ENCODE assay signal across 24 cellular contexts in the genomic region with DNA sequence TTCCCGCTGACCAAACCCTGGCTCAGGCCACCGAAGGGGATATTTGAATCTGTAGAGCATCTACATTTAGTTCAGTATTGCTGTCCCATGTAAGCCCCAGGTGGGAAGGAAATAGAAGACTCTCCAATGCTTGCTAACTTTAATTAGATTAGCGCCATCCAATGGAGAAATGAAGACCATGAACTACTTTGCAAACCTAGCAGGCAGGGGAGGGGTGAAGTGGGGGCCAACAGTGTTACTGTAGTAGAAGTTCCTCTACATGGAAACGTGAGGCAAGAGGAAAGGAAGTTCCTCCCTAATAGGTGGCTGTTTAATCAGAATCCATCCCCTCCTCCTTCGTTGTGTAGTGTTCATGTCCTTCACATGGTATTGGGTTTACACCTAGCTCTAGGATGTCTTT. TPM values are rescaled to one million over a fixed set of nuclear protein-coding genes. Genes with fewer than 3 reads are reported as not detected.
A peak's percentile ranks its signal among the peaks of the same experiment; 100 is the strongest.
DNase-seq lines count a peak whose midpoint lies in the region; ATAC-seq, FAIRE-seq and TF ChIP-seq lines count a peak whose summit lies in the region.
"Had no signal": no experiment of that assay in that cellular context is flagged by ENCODE, and none has a peak within 500 bp of the region (broad histone marks: within the 10 kb centered on the region; RNA-seq: fewer than 3 reads in every experiment).

No MANE protein-coding gene starts in this region.

- no peak overlapping the region for H2BK15ac ChIP-seq in H9 (ENCODE audit: low read depth, low read length)

- H4K91ac ChIP-seq in H9 (ENCODE audit: insufficient read length, low read depth, low read length), result no peak overlapping the region

- no peak overlapping the region for H3T11ph ChIP-seq in H9 (ENCODE audit: low read length)

- no peak overlapping the region for H2BK5ac ChIP-seq in H9 (ENCODE audit: insufficient read length, low read length)

- H3K9me3 ChIP-seq in DOHH2 (ENCODE audit: control insufficient read depth, insufficient read depth, low read length) (no peaks in the 10 kb centered on the region), H9 (ENCODE audit: control insufficient read depth, low read depth, low read length) (no peaks in the 10 kb centered on the region), OCI-LY3 (ENCODE audit: insufficient read depth, low read length) (peaks cover 12% of the 10 kb centered on the region; the same call in 1 of the 2 replicates), endothelial cell of umbilical vein (replicated peaks; ENCODE audit: control insufficient read depth, insufficient read depth, low read length) (no peaks in the 10 kb centered on the region)
- H3K9me3 ChIP-seq: BLaER1, left lung, stomach had no signal

- no peak overlapping the region for H3K56ac ChIP-seq in H9 (ENCODE audit: insufficient read length, low read depth, low read length)

- H2AFZ ChIP-seq in H9 (ENCODE audit: low read length), result no peak overlapping the region
- no peak overlapping the region for H2AFZ ChIP-seq in OCI-LY3 (ENCODE audit: low read depth, low read length)
- H2AFZ ChIP-seq in endothelial cell of umbilical vein (ENCODE audit: low read depth, low read length), result no peak overlapping the region
- H2AFZ ChIP-seq: parathyroid adenoma had no signal

- H3K27ac Mint-ChIP-seq in H9, result peak overlapping the region in 1 of 3 experiments; percentile 35; a peak in 1 of 7 replicates
- H3K27ac Mint-ChIP-seq: activated naive CD8-positive, alpha-beta T cell treated with anti-CD3 and anti-CD28 coated beads, Interleukin-2, amount 10 ng/mL, durations not matched to agents 7 days and 5 days; nephron progenitor cell had no signal

- peak overlapping the region; percentile 35 for H3K4me3 ChIP-seq in DOHH2 (ENCODE audit: low read length)
- no peak overlapping the region for H3K4me3 ChIP-seq in OCI-LY3 (ENCODE audit: low read length)
- no peak overlapping the region for H3K4me3 ChIP-seq in endothelial cell of umbilical vein (replicated peaks in 1 of 3; ENCODE audit: insufficient read depth in 1 of 3, low read depth in 1 of 3, low read length in 3 of 3)
- H3K4me3 ChIP-seq: BLaER1, left lung, stomach had no signal

- H2BK120ac ChIP-seq in H9 (ENCODE audit: low read depth, low read length, poor library complexity, severe bottlenecking), result no peak overlapping the region

- H3K27me3 ChIP-seq in DOHH2 (ENCODE audit: control insufficient read depth, low read length) (no peaks in the 10 kb centered on the region), H9 (ENCODE audit: insufficient read depth, low read length) (no peaks in the 10 kb centered on the region), OCI-LY3 (ENCODE audit: low read depth, low read length) (no peaks in the 10 kb centered on the region; the same call in 1 of the 2 replicates), endothelial cell of umbilical vein (ENCODE audit: control insufficient read depth in 2 of 2, insufficient read depth in 2 of 2, low read length in 2 of 2) (no peaks in the 10 kb centered on the region)
- H3K27me3 ChIP-seq: BLaER1, left lung, stomach had no signal

- H2BK20ac ChIP-seq in H9 (ENCODE audit: low read depth, low read length, poor library complexity, severe bottlenecking), result no peak overlapping the region

- peaks cover 23% of the 10 kb centered on the region for H3F3A ChIP-seq in DOHH2 (ENCODE audit: control insufficient read depth, insufficient read depth)

- H3K4me1 Mint-ChIP-seq in H9, result peaks cover 0 to 3% of the 10 kb centered on the region in 2 experiments; a peak in 1 of 4 replicates
- H3K4me1 Mint-ChIP-seq: activated naive CD8-positive, alpha-beta T cell treated with anti-CD3 and anti-CD28 coated beads, Interleukin-2, amount 10 ng/mL, durations not matched to agents 7 days and 5 days; central memory CD8-positive, alpha-beta T cell had no signal

- DNase-seq in H9 (peak; percentile 79), endothelial cell of umbilical vein (ENCODE audit: low read depth, low spot score) (no peak), CD1c-positive myeloid dendritic cell (ENCODE audit: extremely low spot score) (no peak)
- DNase-seq: activated CD4-positive, alpha-beta T cell treated with anti-CD3 and anti-CD28 coated beads, Interleukin-2, amount 50 U/mL, for 4 hours; activated CD8-positive, alpha-beta memory T cell treated with anti-CD3 and anti-CD28 coated beads, Interleukin-2, amount 50 U/mL, for 48 hours; activated naive CD8-positive, alpha-beta T cell treated with anti-CD3 and anti-CD28 coated beads, Interleukin-2, amount 10 ng/mL, durations not matched to agents 7 days and 5 days; left lung; NCI-H1092 treated with DMSO at 0.1 percent for 48 hours; NCI-H2029 treated with DMSO at 0.1 percent for 48 hours; NCI-H226; nephron progenitor cell; right cardiac atrium; stimulated activated CD4-positive, alpha-beta T cell treated with anti-CD3 and anti-CD28 coated beads, Interleukin-12 subunit alpha, Interleukin-12 subunit beta, amount 100 ng/mL, for 4 hours; stomach had no signal

- dilution Hi-C loops in endothelial cell of umbilical vein (cut with MboI; ENCODE audit: extremely low pct_ligation_motif_present, low sequenced_read_pairs), result no loop called here

- H3K36me3 Mint-ChIP-seq in H9 (ENCODE audit: insufficient read depth in 1 of 3, low read depth in 3 of 3), result no peaks in the 10 kb centered on the region
- H3K36me3 Mint-ChIP-seq: activated naive CD8-positive, alpha-beta T cell treated with anti-CD3 and anti-CD28 coated beads, Interleukin-2, amount 10 ng/mL, durations not matched to agents 7 days and 5 days had no signal

- H3K23me2 ChIP-seq in H9 (ENCODE audit: insufficient read length, low read depth, low read length, poor library complexity, severe bottlenecking), result no peaks in the 10 kb centered on the region

- H3K4me1 ChIP-seq in DOHH2 (ENCODE audit: control insufficient read depth, low read length), result peaks cover 61% of the 10 kb centered on the region
- no peaks in the 10 kb centered on the region for H3K4me1 ChIP-seq in H9 (ENCODE audit: insufficient read depth, low read length)
- peaks cover 48% of the 10 kb centered on the region for H3K4me1 ChIP-seq in OCI-LY3 (ENCODE audit: low read length)
- peaks cover 6% of the 10 kb centered on the region for H3K4me1 ChIP-seq in endothelial cell of umbilical vein (ENCODE audit: control insufficient read depth, extremely low read depth, insufficient read depth, low read length)
- H3K4me1 ChIP-seq: BLaER1, left lung, parathyroid adenoma, stomach had no signal

- H4K20me1 ChIP-seq in DOHH2 (ENCODE audit: control insufficient read depth, insufficient read depth, low read depth, low read length), result no peaks in the 10 kb centered on the region
- no peaks in the 10 kb centered on the region for H4K20me1 ChIP-seq in H9 (ENCODE audit: control insufficient read depth, insufficient read depth, insufficient read length)
- H4K20me1 ChIP-seq in OCI-LY3 (ENCODE audit: insufficient read depth, low read length), result no peaks in the 10 kb centered on the region
- H4K20me1 ChIP-seq in endothelial cell of umbilical vein (replicated peaks; ENCODE audit: control insufficient read depth, extremely low read depth, insufficient read depth, low read length), result no peaks in the 10 kb centered on the region
- H4K20me1 ChIP-seq: BLaER1 had no signal

- H3K23ac ChIP-seq in H9 (ENCODE audit: insufficient read length, low read depth, low read length), result no peak overlapping the region

- H3K36me3 ChIP-seq in DOHH2 (ENCODE audit: control insufficient read depth, low read length) (peaks cover 5% of the 10 kb centered on the region; the same call in 1 of the 2 replicates), OCI-LY3 (replicated peaks; ENCODE audit: low read depth, low read length) (peaks cover 10% of the 10 kb centered on the region), endothelial cell of umbilical vein (ENCODE audit: control insufficient read depth in 2 of 2, extremely low read depth in 1 of 2, insufficient read depth in 2 of 2, low read length in 2 of 2) (no peaks in the 10 kb centered on the region)
- H3K36me3 ChIP-seq: BLaER1, left lung, stomach had no signal

- no peak overlapping the region for H4K8ac ChIP-seq in H9 (replicated peaks; ENCODE audit: insufficient read length, low read depth, low read length)

- H3K27ac ChIP-seq in DOHH2 (ENCODE audit: low read depth, low read length) (peak overlapping the region; percentile 58), H9 (ENCODE audit: insufficient read length, low read depth, low read length) (no peak overlapping the region), OCI-LY3 (ENCODE audit: low read length) (peak overlapping the region; percentile 35), endothelial cell of umbilical vein (ENCODE audit: insufficient read depth, low read depth, low read length) (no peak overlapping the region)
- H3K27ac ChIP-seq: BLaER1, left lung, parathyroid adenoma, stomach, VCaP had no signal

- H3K9me3 Mint-ChIP-seq in H9, result no peaks in the 10 kb centered on the region
- H3K9me3 Mint-ChIP-seq: activated naive CD8-positive, alpha-beta T cell treated with anti-CD3 and anti-CD28 coated beads, Interleukin-2, amount 10 ng/mL, durations not matched to agents 7 days and 5 days; central memory CD8-positive, alpha-beta T cell; nephron progenitor cell had no signal

- TF ChIP-seq CTCF in DOHH2 (IDR thresholded peaks at IDR 0.05; ENCODE audit: low read depth, low read length, poor library complexity, severe bottlenecking), result peak; percentile 74
- peak; percentile 56; the same call in 2 of the 3 replicates for TF ChIP-seq CTCF in H9 (conservative IDR thresholded peaks at IDR 0.05)
- TF ChIP-seq CTCF in OCI-LY3 (IDR thresholded peaks at IDR 0.05; ENCODE audit: low read depth, low read length), result peak; percentile 57
- TF ChIP-seq CTCF in endothelial cell of umbilical vein (IDR thresholded peaks at IDR 0.05; ENCODE audit: extremely low read depth in 1 of 2, insufficient read depth in 1 of 2, low read depth in 1 of 2, low read length in 2 of 2), result no peak

- no peak for TF ChIP-seq POLR2A in endothelial cell of umbilical vein (IDR thresholded peaks at IDR 0.05; ENCODE audit: low read depth, low read length)

- intact Hi-C loops in endothelial cell of umbilical vein (cut with micrococcal nuclease), result loop anchor here (1.0 kb wide), 1 partner anchor 9 kb away; a partner anchor contains a TSS

- no peak for FAIRE-seq in endothelial cell of umbilical vein (lab: Jason Lieb, UNC)
- FAIRE-seq: RCC 7860 had no signal

- ATAC-seq in HG03025 (IDR thresholded peaks at IDR 0.05; ENCODE audit: low FRiP score, unreplicated experiment), result no peak
- no peak for ATAC-seq in GM18861 (IDR thresholded peaks at IDR 0.05; ENCODE audit: unreplicated experiment)
- no peak for ATAC-seq in GM21529 (IDR thresholded peaks at IDR 0.05; ENCODE audit: unreplicated experiment)
- ATAC-seq: left lung, right cardiac atrium had no signal

- no peak overlapping the region for H4K5ac ChIP-seq in H9 (ENCODE audit: insufficient read length, low read depth, low read length)

- WGBS in H9 (ENCODE audit: extremely low coverage, insufficient read length, low lambda C conversion rate), result no CpG with 5 or more reads among the region's 5 CpGs

- no peaks in the 10 kb centered on the region for H3K79me1 ChIP-seq in H9 (ENCODE audit: insufficient read depth, low read depth, low read length, poor library complexity, severe bottlenecking)

- no TSS peak for BruUV-seq in endothelial cell of umbilical vein (replicated peaks; lab: Mats Ljungman, UMichigan)

- POLR2A ChIA-PET in endothelial cell of umbilical vein (lab: Charles Lee), result no interaction called here

- no peak overlapping the region for H3K18ac ChIP-seq in H9 (ENCODE audit: insufficient read length, low read depth, low read length)

- H3K9ac ChIP-seq in H9 (ENCODE audit: extremely low read depth, insufficient read length, low read length) (no peak overlapping the region), OCI-LY3 (ENCODE audit: low read length) (no peak overlapping the region), endothelial cell of umbilical vein (replicated peaks; ENCODE audit: extremely low read depth, insufficient read depth, low read length) (no peak overlapping the region)
- H3K9ac ChIP-seq: BLaER1, parathyroid adenoma had no signal

- no peaks in the 10 kb centered on the region for H3K9me2 ChIP-seq in DOHH2 (replicated peaks; ENCODE audit: control insufficient read depth, low read length)

- no peak overlapping the region for H3K14ac ChIP-seq in H9 (ENCODE audit: insufficient read depth, low read length)

- H3K79me2 ChIP-seq in DOHH2 (ENCODE audit: control insufficient read depth, low read length) (no peaks in the 10 kb centered on the region), H9 (ENCODE audit: insufficient read depth, low read length) (no peaks in the 10 kb centered on the region), OCI-LY3 (ENCODE audit: low read length) (no peaks in the 10 kb centered on the region), endothelial cell of umbilical vein (ENCODE audit: control insufficient read depth, insufficient read depth, low read length) (no peaks in the 10 kb centered on the region)
- H3K79me2 ChIP-seq: parathyroid adenoma had no signal

- H3K4me2 ChIP-seq in DOHH2 (ENCODE audit: low read length) (peak overlapping the region; percentile 53), H9 (ENCODE audit: insufficient read depth, insufficient read length, low read length) (no peak overlapping the region), OCI-LY3 (ENCODE audit: low read length) (peak overlapping the region; percentile 63), endothelial cell of umbilical vein (ENCODE audit: insufficient read depth, low read length) (peak overlapping the region; percentile 57)
- H3K4me2 ChIP-seq: BLaER1 had no signal

- H3K9me1 ChIP-seq in endothelial cell of umbilical vein (replicated peaks; ENCODE audit: control insufficient read depth, extremely low read depth, insufficient read depth, low read length), result no peaks in the 10 kb centered on the region

- H3K4ac ChIP-seq in H9 (ENCODE audit: low read depth, low read length), result no peak overlapping the region

- no peak overlapping the region for H3K4me3 Mint-ChIP-seq in H9
- H3K4me3 Mint-ChIP-seq: activated naive CD8-positive, alpha-beta T cell treated with anti-CD3 and anti-CD28 coated beads, Interleukin-2, amount 10 ng/mL, durations not matched to agents 7 days and 5 days; central memory CD8-positive, alpha-beta T cell; nephron progenitor cell had no signal

- no peak overlapping the region for H2BK12ac ChIP-seq in H9 (ENCODE audit: insufficient read length, low read depth, low read length)

- H3K27me3 Mint-ChIP-seq in H9 (ENCODE audit: low read depth), result no peaks in the 10 kb centered on the region

- no peak overlapping the region for H2AK5ac ChIP-seq in H9 (ENCODE audit: insufficient read length, low read length)

- CTCF ChIA-PET in endothelial cell of umbilical vein (lab: Charles Lee), result interaction anchor here (1.1 to 1.6 kb wide), 3 partner anchors 10 to 197 kb away, joined by 3 to 7 read pairs (median 5); a partner anchor contains a TSS

RNA-seq across cellular contexts. Expression of a gene that starts 9.3 kb away (rescaled TPM):
- 13.4 and 14.2 TPM in 2 replicates for total RNA-seq in H9 (2021)
- 18.3 and 22.0 TPM in 2 replicates for total RNA-seq in endothelial cell of umbilical vein
- 7.8 and 10.3 TPM in 2 replicates for polyA plus RNA-seq in endothelial cell of umbilical vein
- 8.7 and 9.8 TPM in 2 replicates for polyA plus RNA-seq in endothelial cell of umbilical vein (2011; cell fraction: cytosol; rRNA removed)
- polyA plus RNA-seq in endothelial cell of umbilical vein (2011; cell fraction: nucleus; rRNA removed), result 10.6 and 11.3 TPM in 2 replicates
- polyA plus RNA-seq in endothelial cell of umbilical vein (2012), result 11.2 and 14.4 TPM in 2 replicates
- polyA minus RNA-seq in endothelial cell of umbilical vein, result 30.2 and 30.8 TPM in 2 replicates
- polyA minus RNA-seq in endothelial cell of umbilical vein (2011; cell fraction: cytosol; rRNA and poly(A)+ RNA removed), result 21.3 TPM
- polyA minus RNA-seq in endothelial cell of umbilical vein (2011; cell fraction: nucleus; rRNA and poly(A)+ RNA removed), result 28.5 and 43.1 TPM in 2 replicates

RNA-seq across cellular contexts. Expression of a gene that starts 59.2 kb away (rescaled TPM):
- total RNA-seq in H9 (2021) (0.81 and 1.4 TPM in 2 replicates), endothelial cell of umbilical vein (2.4 and 3.1 TPM in 2 replicates)
- polyA plus RNA-seq in endothelial cell of umbilical vein, result 1.2 and 1.4 TPM in 2 replicates
- 1.4 and 1.6 TPM in 2 replicates for polyA plus RNA-seq in endothelial cell of umbilical vein (2011; cell fraction: cytosol; rRNA removed)
- polyA plus RNA-seq in endothelial cell of umbilical vein (2011; cell fraction: nucleus; rRNA removed), result 0.99 and 1.5 TPM in 2 replicates
- polyA plus RNA-seq in endothelial cell of umbilical vein (2012), result 1.9 and 2.4 TPM in 2 replicates
- polyA minus RNA-seq in endothelial cell of umbilical vein, result 2.3 and 2.5 TPM in 2 replicates
- polyA minus RNA-seq in endothelial cell of umbilical vein (2011; cell fraction: cytosol; rRNA and poly(A)+ RNA removed), result not detected
- polyA minus RNA-seq in endothelial cell of umbilical vein (2011; cell fraction: nucleus; rRNA and poly(A)+ RNA removed), result 0.72 and 1.2 TPM in 2 replicates

Comparison
In these comparisons a context has a peak if more than half of its experiments do, and no peak if none do; other contexts are left out.
1. H3K27ac ChIP-seq: peak in DOHH2 (single experiment) and OCI-LY3 (single experiment); none in H9 (single experiment) and endothelial cell of umbilical vein (single experiment).
2. CTCF ChIP-seq: peak in DOHH2 (single experiment), H9 (single experiment) and OCI-LY3 (single experiment); none in endothelial cell of umbilical vein (0 of 2).